ENCODE assay signal across 1 cellular context in the genomic region with DNA sequence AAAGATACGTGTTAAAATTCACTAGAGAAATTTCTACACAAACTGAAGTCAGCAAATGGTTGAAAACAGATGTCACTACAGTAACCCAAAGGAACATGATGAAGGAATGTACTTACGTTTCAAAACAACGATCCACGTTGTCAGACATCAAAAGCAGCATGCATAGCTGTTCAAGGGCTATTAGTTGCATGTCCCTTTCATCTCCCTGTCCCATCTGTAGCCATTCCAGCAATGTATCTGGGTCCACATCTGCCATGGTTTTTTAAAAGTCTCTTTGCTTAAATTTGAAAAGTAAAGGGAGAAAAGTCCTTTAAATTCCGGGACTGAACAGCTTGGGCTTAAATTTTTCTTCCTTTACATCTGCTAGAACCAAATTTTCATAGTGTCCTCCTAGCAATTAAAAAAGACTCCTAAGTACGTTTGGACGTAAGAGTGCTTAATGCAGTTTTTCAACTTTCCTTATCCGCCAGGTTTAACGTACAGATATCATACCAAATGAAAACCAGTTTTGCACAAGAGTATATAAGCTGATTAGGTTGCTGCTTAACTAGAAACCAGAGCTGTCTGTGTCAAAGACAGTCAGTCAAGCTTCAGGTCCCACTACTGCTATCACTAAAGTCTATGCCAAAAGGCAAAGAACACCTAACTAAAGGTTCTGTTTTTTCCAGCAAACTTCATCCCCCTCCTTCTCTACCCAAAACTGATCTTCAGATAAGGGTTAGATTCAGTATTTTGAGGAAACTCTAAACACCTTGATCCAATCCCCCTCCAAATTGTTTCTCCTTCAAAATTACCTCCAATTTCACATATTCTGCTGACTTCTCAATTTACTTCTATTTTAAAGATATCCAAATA.
TF ChIP-seq lines count a peak whose summit lies in the region.

No MANE protein-coding gene starts in this region.

TF ChIP-seq in HepG2, 621 proteins besides CTCF, POLR2A, EP300 and RAD21 (continued from another document and continues in another):
- TF ChIP-seq, protein P1, sequence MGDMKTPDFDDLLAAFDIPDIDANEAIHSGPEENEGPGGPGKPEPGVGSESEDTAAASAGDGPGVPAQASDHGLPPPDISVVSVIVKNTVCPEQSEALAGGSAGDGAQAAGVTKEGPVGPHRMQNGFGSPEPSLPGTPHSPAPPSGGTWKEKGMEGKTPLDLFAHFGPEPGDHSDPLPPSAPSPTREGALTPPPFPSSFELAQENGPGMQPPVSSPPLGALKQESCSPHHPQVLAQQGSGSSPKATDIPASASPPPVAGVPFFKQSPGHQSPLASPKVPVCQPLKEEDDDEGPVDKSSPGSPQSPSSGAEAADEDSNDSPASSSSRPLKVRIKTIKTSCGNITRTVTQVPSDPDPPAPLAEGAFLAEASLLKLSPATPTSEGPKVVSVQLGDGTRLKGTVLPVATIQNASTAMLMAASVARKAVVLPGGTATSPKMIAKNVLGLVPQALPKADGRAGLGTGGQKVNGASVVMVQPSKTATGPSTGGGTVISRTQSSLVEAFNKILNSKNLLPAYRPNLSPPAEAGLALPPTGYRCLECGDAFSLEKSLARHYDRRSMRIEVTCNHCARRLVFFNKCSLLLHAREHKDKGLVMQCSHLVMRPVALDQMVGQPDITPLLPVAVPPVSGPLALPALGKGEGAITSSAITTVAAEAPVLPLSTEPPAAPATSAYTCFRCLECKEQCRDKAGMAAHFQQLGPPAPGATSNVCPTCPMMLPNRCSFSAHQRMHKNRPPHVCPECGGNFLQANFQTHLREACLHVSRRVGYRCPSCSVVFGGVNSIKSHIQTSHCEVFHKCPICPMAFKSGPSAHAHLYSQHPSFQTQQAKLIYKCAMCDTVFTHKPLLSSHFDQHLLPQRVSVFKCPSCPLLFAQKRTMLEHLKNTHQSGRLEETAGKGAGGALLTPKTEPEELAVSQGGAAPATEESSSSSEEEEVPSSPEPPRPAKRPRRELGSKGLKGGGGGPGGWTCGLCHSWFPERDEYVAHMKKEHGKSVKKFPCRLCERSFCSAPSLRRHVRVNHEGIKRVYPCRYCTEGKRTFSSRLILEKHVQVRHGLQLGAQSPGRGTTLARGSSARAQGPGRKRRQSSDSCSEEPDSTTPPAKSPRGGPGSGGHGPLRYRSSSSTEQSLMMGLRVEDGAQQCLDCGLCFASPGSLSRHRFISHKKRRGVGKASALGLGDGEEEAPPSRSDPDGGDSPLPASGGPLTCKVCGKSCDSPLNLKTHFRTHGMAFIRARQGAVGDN (CRISPR knock-in tag; IDR thresholded peaks at IDR 0.05): no peak
- TF ChIP-seq, protein P2, sequence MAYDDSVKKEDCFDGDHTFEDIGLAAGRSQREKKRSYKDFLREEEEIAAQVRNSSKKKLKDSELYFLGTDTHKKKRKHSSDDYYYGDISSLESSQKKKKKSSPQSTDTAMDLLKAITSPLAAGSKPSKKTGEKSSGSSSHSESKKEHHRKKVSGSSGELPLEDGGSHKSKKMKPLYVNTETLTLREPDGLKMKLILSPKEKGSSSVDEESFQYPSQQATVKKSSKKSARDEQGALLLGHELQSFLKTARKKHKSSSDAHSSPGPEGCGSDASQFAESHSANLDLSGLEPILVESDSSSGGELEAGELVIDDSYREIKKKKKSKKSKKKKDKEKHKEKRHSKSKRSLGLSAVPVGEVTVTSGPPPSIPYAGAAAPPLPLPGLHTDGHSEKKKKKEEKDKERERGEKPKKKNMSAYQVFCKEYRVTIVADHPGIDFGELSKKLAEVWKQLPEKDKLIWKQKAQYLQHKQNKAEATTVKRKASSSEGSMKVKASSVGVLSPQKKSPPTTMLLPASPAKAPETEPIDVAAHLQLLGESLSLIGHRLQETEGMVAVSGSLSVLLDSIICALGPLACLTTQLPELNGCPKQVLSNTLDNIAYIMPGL (CRISPR knock-in tag; IDR thresholded peaks at IDR 0.05; ENCODE audit: borderline replicate concordance in 1 of 2, low read depth in 1 of 2): peak in 1 of 2 experiments; percentile 92; a peak in 2 of 4 replicates
- TF ChIP-seq ZSCAN31 (CRISPR knock-in tag; IDR thresholded peaks at IDR 0.05; ENCODE audit: low read depth) (peak; percentile 63; the same call in 1 of the 2 replicates), MEIS1 (CRISPR knock-in tag; IDR thresholded peaks at IDR 0.05; ENCODE audit: borderline replicate concordance) (no peak), KMT2B (CRISPR knock-in tag; IDR thresholded peaks at IDR 0.05) (peak; percentile 77), TBX2 (CRISPR knock-in tag; IDR thresholded peaks at IDR 0.05; ENCODE audit: borderline replicate concordance) (peak; percentile 50; the same call in 1 of the 2 replicates), GFI1 (CRISPR knock-in tag; IDR thresholded peaks at IDR 0.05; ENCODE audit: borderline replicate concordance) (no peak; the same call in 1 of the 2 replicates), TEAD3 (CRISPR knock-in tag; optimal IDR thresholded peaks at IDR 0.05; ENCODE audit: borderline replicate concordance) (peak; percentile 99), ATF1 (CRISPR knock-in tag; IDR thresholded peaks at IDR 0.05) (peak; percentile 76), HOXD1 (CRISPR knock-in tag; IDR thresholded peaks at IDR 0.05) (peak; percentile 40; the same call in 1 of the 2 replicates), MYC (CRISPR knock-in tag; IDR thresholded peaks at IDR 0.05; ENCODE audit: borderline replicate concordance) (no peak), ZNF44 (CRISPR knock-in tag; IDR thresholded peaks at IDR 0.05) (0 out of 2 replicates have a peak, but pooled peaks have one; percentile 78), NFE2L1 (CRISPR knock-in tag; IDR thresholded peaks at IDR 0.05; ENCODE audit: borderline replicate concordance) (no peak), ARNTL (CRISPR knock-in tag; IDR thresholded peaks at IDR 0.05) (0 out of 2 replicates have a peak, but pooled peaks have one; percentile 35), SOX5 (CRISPR knock-in tag; IDR thresholded peaks at IDR 0.05; ENCODE audit: borderline replicate concordance) (peak; percentile 89), KDM4B (CRISPR knock-in tag; IDR thresholded peaks at IDR 0.05) (peak; percentile 90; the same call in 1 of the 2 replicates), SMAD3 (CRISPR knock-in tag; IDR thresholded peaks at IDR 0.05) (peak; percentile 94), FOXK2 (IDR thresholded peaks at IDR 0.05) (peak; percentile 98), GATA4 (IDR thresholded peaks at IDR 0.05; ENCODE audit: borderline replicate concordance, low read depth) (peak; percentile 68; the same call in 1 of the 2 replicates), HDAC1 (CRISPR knock-in tag; IDR thresholded peaks at IDR 0.05) (peak; percentile 90), ZNF205 (CRISPR knock-in tag; IDR thresholded peaks at IDR 0.05) (peak; percentile 68; the same call in 1 of the 2 replicates), ZNF709 (CRISPR knock-in tag; IDR thresholded peaks at IDR 0.05) (no peak), ZNF34 (CRISPR knock-in tag; IDR thresholded peaks at IDR 0.05; ENCODE audit: borderline replicate concordance) (peak; percentile 86; the same call in 1 of the 2 replicates), TSC22D2 (CRISPR knock-in tag; IDR thresholded peaks at IDR 0.05; ENCODE audit: borderline replicate concordance) (peak; percentile 86), GATAD2A (CRISPR knock-in tag; IDR thresholded peaks at IDR 0.05) (peak; percentile 94), ZFP36L2 (CRISPR knock-in tag; IDR thresholded peaks at IDR 0.05) (0 out of 2 replicates have a peak, but pooled peaks have one; percentile 79), HOXA9 (CRISPR knock-in tag; IDR thresholded peaks at IDR 0.05; ENCODE audit: borderline replicate concordance) (no peak), GABPB1 (CRISPR knock-in tag; IDR thresholded peaks at IDR 0.05) (peak; percentile 36; the same call in 1 of the 2 replicates), ZNF543 (CRISPR knock-in tag; IDR thresholded peaks at IDR 0.05) (no peak), TOE1 (CRISPR knock-in tag; IDR thresholded peaks at IDR 0.05) (peak; percentile 63; the same call in 1 of the 2 replicates), HOXA5 (CRISPR knock-in tag; IDR thresholded peaks at IDR 0.05) (peak; percentile 12; the same call in 1 of the 2 replicates), DBP (CRISPR knock-in tag; IDR thresholded peaks at IDR 0.05; ENCODE audit: not compliant biosample characterization) (no peak), ZNF431 (CRISPR knock-in tag; IDR thresholded peaks at IDR 0.05; ENCODE audit: borderline replicate concordance, low read depth) (no peak), SUZ12 (IDR thresholded peaks at IDR 0.05; ENCODE audit: low read depth, low read length) (no peak), MXD4 (CRISPR knock-in tag; IDR thresholded peaks at IDR 0.05) (peak; percentile 100), ATF5 (CRISPR knock-in tag; IDR thresholded peaks at IDR 0.05; ENCODE audit: low read depth) (no peak), CBFB (CRISPR knock-in tag; IDR thresholded peaks at IDR 0.05) (peak; percentile 68), ZNF335 (CRISPR knock-in tag; IDR thresholded peaks at IDR 0.05) (peak; percentile 79), SPEN (CRISPR knock-in tag; IDR thresholded peaks at IDR 0.05; ENCODE audit: low read depth) (peak; percentile 53; the same call in 1 of the 2 replicates), RFXANK (CRISPR knock-in tag; IDR thresholded peaks at IDR 0.05) (0 out of 2 replicates have a peak, but pooled peaks have one; percentile 7), ZNF670 (CRISPR knock-in tag; IDR thresholded peaks at IDR 0.05; ENCODE audit: borderline replicate concordance) (peak; percentile 28; the same call in 1 of the 2 replicates)
- TF ChIP-seq, protein P3, sequence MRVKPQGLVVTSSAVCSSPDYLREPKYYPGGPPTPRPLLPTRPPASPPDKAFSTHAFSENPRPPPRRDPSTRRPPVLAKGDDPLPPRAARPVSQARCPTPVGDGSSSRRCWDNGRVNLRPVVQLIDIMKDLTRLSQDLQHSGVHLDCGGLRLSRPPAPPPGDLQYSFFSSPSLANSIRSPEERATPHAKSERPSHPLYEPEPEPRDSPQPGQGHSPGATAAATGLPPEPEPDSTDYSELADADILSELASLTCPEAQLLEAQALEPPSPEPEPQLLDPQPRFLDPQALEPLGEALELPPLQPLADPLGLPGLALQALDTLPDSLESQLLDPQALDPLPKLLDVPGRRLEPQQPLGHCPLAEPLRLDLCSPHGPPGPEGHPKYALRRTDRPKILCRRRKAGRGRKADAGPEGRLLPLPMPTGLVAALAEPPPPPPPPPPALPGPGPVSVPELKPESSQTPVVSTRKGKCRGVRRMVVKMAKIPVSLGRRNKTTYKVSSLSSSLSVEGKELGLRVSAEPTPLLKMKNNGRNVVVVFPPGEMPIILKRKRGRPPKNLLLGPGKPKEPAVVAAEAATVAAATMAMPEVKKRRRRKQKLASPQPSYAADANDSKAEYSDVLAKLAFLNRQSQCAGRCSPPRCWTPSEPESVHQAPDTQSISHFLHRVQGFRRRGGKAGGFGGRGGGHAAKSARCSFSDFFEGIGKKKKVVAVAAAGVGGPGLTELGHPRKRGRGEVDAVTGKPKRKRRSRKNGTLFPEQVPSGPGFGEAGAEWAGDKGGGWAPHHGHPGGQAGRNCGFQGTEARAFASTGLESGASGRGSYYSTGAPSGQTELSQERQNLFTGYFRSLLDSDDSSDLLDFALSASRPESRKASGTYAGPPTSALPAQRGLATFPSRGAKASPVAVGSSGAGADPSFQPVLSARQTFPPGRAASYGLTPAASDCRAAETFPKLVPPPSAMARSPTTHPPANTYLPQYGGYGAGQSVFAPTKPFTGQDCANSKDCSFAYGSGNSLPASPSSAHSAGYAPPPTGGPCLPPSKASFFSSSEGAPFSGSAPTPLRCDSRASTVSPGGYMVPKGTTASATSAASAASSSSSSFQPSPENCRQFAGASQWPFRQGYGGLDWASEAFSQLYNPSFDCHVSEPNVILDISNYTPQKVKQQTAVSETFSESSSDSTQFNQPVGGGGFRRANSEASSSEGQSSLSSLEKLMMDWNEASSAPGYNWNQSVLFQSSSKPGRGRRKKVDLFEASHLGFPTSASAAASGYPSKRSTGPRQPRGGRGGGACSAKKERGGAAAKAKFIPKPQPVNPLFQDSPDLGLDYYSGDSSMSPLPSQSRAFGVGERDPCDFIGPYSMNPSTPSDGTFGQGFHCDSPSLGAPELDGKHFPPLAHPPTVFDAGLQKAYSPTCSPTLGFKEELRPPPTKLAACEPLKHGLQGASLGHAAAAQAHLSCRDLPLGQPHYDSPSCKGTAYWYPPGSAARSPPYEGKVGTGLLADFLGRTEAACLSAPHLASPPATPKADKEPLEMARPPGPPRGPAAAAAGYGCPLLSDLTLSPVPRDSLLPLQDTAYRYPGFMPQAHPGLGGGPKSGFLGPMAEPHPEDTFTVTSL (CRISPR knock-in tag; IDR thresholded peaks at IDR 0.05; ENCODE audit: borderline replicate concordance): 0 out of 2 replicates have a peak, but pooled peaks have one; percentile 68
- TF ChIP-seq, protein P4, sequence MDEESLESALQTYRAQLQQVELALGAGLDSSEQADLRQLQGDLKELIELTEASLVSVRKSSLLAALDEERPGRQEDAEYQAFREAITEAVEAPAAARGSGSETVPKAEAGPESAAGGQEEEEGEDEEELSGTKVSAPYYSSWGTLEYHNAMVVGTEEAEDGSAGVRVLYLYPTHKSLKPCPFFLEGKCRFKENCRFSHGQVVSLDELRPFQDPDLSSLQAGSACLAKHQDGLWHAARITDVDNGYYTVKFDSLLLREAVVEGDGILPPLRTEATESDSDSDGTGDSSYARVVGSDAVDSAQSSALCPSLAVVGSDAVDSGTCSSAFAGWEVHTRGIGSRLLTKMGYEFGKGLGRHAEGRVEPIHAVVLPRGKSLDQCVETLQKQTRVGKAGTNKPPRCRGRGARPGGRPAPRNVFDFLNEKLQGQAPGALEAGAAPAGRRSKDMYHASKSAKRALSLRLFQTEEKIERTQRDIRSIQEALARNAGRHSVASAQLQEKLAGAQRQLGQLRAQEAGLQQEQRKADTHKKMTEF (CRISPR knock-in tag; IDR thresholded peaks at IDR 0.05): peak; percentile 91
- TF ChIP-seq, protein P5, sequence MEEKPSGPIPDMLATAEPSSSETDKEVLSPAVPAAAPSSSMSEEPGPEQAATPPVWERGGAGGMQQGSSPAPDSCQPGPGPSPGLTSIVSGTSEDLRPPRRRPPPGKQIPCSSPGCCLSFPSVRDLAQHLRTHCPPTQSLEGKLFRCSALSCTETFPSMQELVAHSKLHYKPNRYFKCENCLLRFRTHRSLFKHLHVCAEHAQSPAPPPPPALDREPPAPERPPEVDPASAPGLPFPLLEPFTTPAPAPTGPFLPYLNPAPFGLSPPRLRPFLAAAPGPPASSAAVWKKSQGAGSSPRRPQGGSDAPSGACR (CRISPR knock-in tag; IDR thresholded peaks at IDR 0.05): 0 out of 2 replicates have a peak, but pooled peaks have one; percentile 56
- TF ChIP-seq, protein P6, sequence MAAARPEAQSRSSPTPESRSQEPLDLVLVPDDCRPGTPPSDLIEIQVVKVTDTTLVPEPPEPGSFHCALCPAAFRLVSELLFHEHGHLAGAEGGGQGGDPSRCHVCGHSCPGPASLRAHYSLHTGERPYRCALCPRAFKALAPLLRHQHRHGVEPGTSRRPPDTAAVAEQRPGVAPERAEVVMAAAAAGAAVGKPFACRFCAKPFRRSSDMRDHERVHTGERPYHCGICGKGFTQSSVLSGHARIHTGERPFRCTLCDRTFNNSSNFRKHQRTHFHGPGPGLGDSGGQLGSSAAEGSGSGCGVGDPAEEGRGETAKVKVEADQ (CRISPR knock-in tag; IDR thresholded peaks at IDR 0.05; ENCODE audit: borderline replicate concordance): peak; percentile 90
